ENCODE assay signal across 15 cellular contexts in the genomic region with DNA sequence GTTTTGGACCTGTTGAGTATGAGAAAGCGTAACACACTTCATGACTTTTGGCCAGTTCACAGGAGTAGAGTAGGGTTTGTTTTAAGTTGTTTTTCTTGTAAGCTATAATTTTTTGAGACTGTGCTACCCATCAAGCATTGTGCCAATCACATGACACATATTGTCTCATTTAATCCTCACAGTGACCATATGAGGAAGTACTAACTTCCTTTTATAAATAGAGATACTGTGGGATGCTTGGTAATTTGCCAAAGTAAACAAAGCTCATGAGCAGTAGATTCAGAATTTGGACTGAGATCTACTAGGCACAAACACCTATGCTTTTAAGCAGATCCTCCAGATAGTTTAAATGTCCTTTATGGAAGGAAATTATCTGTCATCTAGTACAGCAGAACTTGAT.
"Had no signal": no experiment of that assay in that cellular context is flagged by ENCODE, and none has a peak within 500 bp of the region (broad histone marks: within the 10 kb centered on the region; RNA-seq: fewer than 3 reads in every experiment).

No MANE protein-coding gene starts in this region.

- H3K27me3 ChIP-seq: adrenal gland, gastroesophageal sphincter, sigmoid colon, suprapubic skin had no signal

- H3K9me3 Mint-ChIP-seq: activated CD4-positive, alpha-beta memory T cell treated with anti-CD3 and anti-CD28 coated beads, Interleukin-2, amount 10 ng/mL, durations not matched to agents 7 days and 5 days; activated naive CD4-positive, alpha-beta T cell treated with anti-CD3 and anti-CD28 coated beads, Interleukin-2, amount 50 U/mL, for 24 hours; activated T-cell treated with anti-CD3 and anti-CD28 coated beads, Interleukin-2, amount 50 U/mL, for 4 hours; stimulated activated naive CD8-positive, alpha-beta T cell treated with anti-CD3 and anti-CD28 coated beads, Interleukin-15, Interleukin-2, amounts not matched to agents 100 ng/mL and 50 ng/mL, for 24 hours had no signal

- ATAC-seq: activated T-cell treated with anti-CD3 and anti-CD28 coated beads, Interleukin-2, amount 50 U/mL, for 4 hours; gastroesophageal sphincter; mucosa of descending colon; naive thymus-derived CD4-positive, alpha-beta T cell; pancreas had no signal

- H3K4me3 ChIP-seq: adrenal gland, gastroesophageal sphincter, mucosa of descending colon, pancreas, sigmoid colon, spleen, suprapubic skin had no signal

- DNase-seq: activated CD4-positive, alpha-beta memory T cell treated with anti-CD3 and anti-CD28 coated beads, Interleukin-2, amount 10 ng/mL, durations not matched to agents 7 days and 5 days; activated CD4-positive, alpha-beta T cell treated with anti-CD3 and anti-CD28 coated beads for 4 hours; activated effector memory CD4-positive, alpha-beta T cell treated with anti-CD3 and anti-CD28 coated beads, Interleukin-2, amount 50 U/mL, for 16 hours; activated T-cell treated with anti-CD3 and anti-CD28 coated beads, Interleukin-2, amount 50 U/mL, for 4 hours; adrenal gland; mucosa of descending colon; naive thymus-derived CD4-positive, alpha-beta T cell; pancreas; sigmoid colon; spleen; trophoblast cell had no signal

- H3K36me3 ChIP-seq: adrenal gland, gastroesophageal sphincter, pancreas, sigmoid colon, spleen, suprapubic skin had no signal

- H3K27ac Mint-ChIP-seq: activated CD4-positive, alpha-beta memory T cell treated with anti-CD3 and anti-CD28 coated beads, Interleukin-2, amount 10 ng/mL, durations not matched to agents 7 days and 5 days; activated naive CD4-positive, alpha-beta T cell treated with anti-CD3 and anti-CD28 coated beads, Interleukin-2, amount 50 U/mL, for 24 hours; naive thymus-derived CD4-positive, alpha-beta T cell; stimulated activated naive CD8-positive, alpha-beta T cell treated with anti-CD3 and anti-CD28 coated beads, Interleukin-15, Interleukin-2, amounts not matched to agents 100 ng/mL and 50 ng/mL, for 24 hours had no signal

- H3K36me3 Mint-ChIP-seq: activated naive CD4-positive, alpha-beta T cell treated with anti-CD3 and anti-CD28 coated beads, Interleukin-2, amount 50 U/mL, for 24 hours; naive thymus-derived CD4-positive, alpha-beta T cell had no signal

- H3K9me3 ChIP-seq: adrenal gland, gastroesophageal sphincter, mucosa of descending colon, pancreas, suprapubic skin had no signal

- H3K4me3 Mint-ChIP-seq: activated CD4-positive, alpha-beta memory T cell treated with anti-CD3 and anti-CD28 coated beads, Interleukin-2, amount 10 ng/mL, durations not matched to agents 7 days and 5 days; activated naive CD4-positive, alpha-beta T cell treated with anti-CD3 and anti-CD28 coated beads, Interleukin-2, amount 50 U/mL, for 24 hours; activated T-cell treated with anti-CD3 and anti-CD28 coated beads, Interleukin-2, amount 50 U/mL, for 4 hours; naive thymus-derived CD4-positive, alpha-beta T cell; stimulated activated naive CD8-positive, alpha-beta T cell treated with anti-CD3 and anti-CD28 coated beads, Interleukin-15, Interleukin-2, amounts not matched to agents 100 ng/mL and 50 ng/mL, for 24 hours had no signal

- H3K4me1 Mint-ChIP-seq: activated CD4-positive, alpha-beta memory T cell treated with anti-CD3 and anti-CD28 coated beads, Interleukin-2, amount 10 ng/mL, durations not matched to agents 7 days and 5 days; activated naive CD4-positive, alpha-beta T cell treated with anti-CD3 and anti-CD28 coated beads, Interleukin-2, amount 50 U/mL, for 24 hours; naive thymus-derived CD4-positive, alpha-beta T cell had no signal

- H3K4me1 ChIP-seq: adrenal gland, gastroesophageal sphincter, pancreas, sigmoid colon, spleen, suprapubic skin had no signal

- H3K27ac ChIP-seq: adrenal gland, gastroesophageal sphincter, pancreas, sigmoid colon, spleen, suprapubic skin had no signal
